1 cellular context compared by ENCODE assay signal in the genomic region with DNA sequence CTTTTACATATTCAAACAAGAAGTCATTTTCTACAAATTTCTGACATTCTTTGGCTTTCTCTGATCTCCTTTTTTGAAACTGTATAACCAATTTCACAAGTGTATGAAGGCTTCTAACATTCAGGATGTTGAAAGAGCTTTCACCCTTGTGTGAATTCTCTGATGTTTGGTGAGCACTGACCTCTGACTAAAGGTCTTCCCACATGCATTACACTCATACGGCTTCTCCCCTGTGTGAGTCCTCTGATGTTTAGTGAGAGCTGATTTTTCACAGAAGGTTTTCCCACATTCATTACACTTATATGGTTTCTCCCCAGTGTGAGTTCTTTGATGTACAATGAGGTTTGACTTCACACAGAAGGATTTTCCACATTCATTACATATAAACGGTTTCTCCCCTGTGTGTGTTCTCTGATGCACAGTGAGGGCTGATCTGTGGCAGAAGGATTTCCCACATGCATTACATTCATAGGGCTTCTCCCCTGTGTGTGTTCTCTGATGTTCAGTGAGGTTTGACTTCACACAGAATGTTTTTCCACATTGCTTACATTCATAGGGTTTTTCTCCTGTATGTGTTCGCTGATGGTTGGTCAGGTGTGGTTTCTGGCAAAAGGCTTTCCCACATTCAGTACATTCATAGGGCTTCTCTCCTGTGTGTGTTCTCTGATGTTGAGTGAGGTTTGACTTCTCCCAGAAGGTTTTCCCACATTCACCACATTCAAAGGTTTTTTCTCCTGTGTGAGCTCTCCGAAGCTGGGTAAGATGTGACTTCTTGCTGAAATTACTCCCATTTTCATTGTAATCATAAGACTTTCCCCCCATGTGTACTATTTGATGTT.
TF ChIP-seq lines count a peak whose summit lies in the region.

No MANE protein-coding gene starts in this region.

TF ChIP-seq in HepG2, 621 proteins besides CTCF, POLR2A, EP300 and RAD21 (continued from another document):
- TF ChIP-seq MTF1 (CRISPR knock-in tag; IDR thresholded peaks at IDR 0.05) (no peak), ZNF772 (CRISPR knock-in tag; IDR thresholded peaks at IDR 0.05) (no peak), ZNF354B (CRISPR knock-in tag; IDR thresholded peaks at IDR 0.05) (no peak), ZNF18 (CRISPR knock-in tag; IDR thresholded peaks at IDR 0.05; ENCODE audit: insufficient replicate concordance) (peak; percentile 81)
